ENCODE assay signal across 12 cellular contexts in the genomic region with DNA sequence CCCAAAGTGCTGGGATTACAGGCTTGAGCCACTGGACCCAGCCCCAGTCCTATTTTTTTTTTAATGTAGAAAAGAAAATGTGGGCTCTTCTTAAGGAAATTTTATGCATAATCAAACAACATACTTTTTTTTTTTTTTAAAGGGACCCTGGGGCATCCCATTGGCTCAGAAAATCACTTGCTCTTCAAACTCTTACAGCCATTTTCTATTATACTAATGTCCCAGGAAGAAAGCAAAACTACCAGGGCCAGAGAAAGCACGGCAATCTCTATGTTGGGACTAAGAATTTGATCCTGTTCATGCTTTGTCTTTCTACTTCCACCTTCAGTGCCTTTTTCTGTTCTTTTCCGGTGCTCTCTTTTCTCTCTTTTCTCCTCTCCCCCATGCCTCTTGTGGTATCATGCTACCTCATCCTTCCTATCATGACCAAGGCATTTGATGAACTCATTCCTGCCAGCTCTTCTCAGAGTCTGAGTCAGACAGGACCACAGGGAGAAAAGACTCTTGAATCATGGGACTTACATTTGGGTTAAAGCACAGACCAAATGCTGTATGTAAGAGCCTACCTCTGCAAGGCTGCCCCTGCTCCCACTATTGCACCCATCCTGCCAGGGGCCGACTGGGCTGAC.
DNase-seq lines count a peak whose midpoint lies in the region; ATAC-seq and TF ChIP-seq lines count a peak whose summit lies in the region.
"Had no signal": no experiment of that assay in that cellular context is flagged by ENCODE, and none has a peak within 500 bp of the region (broad histone marks: within the 10 kb centered on the region; RNA-seq: fewer than 3 reads in every experiment).

No MANE protein-coding gene starts in this region.

- H3K4me2 ChIP-seq in smooth muscle cell: peak overlapping the region; percentile 45
- H3K4me2 ChIP-seq: BLaER1 treated with 17β-estradiol and CSF1 and Interleukin-3, amounts not matched to agents 10 nM and 100 nM had no signal

- peaks cover 4% of the 10 kb centered on the region for H3K27me3 Mint-ChIP-seq in activated CD8-positive, alpha-beta T cell treated with anti-CD3 and anti-CD28 coated beads for 36 hours
- peaks cover 5% of the 10 kb centered on the region for H3K27me3 Mint-ChIP-seq in activated CD8-positive, alpha-beta T cell treated with anti-CD3 and anti-CD28 coated beads, Interleukin-2, amount 10 ng/mL, durations not matched to agents 7 days and 5 days (ENCODE audit: low read depth)

- H3K27ac ChIP-seq in RWPE2 (ENCODE audit: poor library complexity, severe bottlenecking): peak overlapping the region; percentile 8
- H3K27ac ChIP-seq in smooth muscle cell (ENCODE audit: low read depth): peak overlapping the region; percentile 90
- H3K27ac ChIP-seq: BLaER1 treated with 17β-estradiol and CSF1 and Interleukin-3, amounts not matched to agents 10 nM and 100 nM; esophagus muscularis mucosa had no signal

- H3K9me3 ChIP-seq in RWPE2 (ENCODE audit: severe bottlenecking) (peaks cover 3% of the 10 kb centered on the region), smooth muscle cell (replicated peaks; ENCODE audit: low read depth) (no peaks in the 10 kb centered on the region), HAP-1 (no peaks in the 10 kb centered on the region)

- H3K4me1 Mint-ChIP-seq in activated CD8-positive, alpha-beta T cell treated with anti-CD3 and anti-CD28 coated beads for 36 hours (ENCODE audit: low read depth): peaks cover 3% of the 10 kb centered on the region
- no peaks in the 10 kb centered on the region for H3K4me1 Mint-ChIP-seq in activated CD8-positive, alpha-beta T cell treated with anti-CD3 and anti-CD28 coated beads, Interleukin-2, amount 10 ng/mL, durations not matched to agents 7 days and 5 days (ENCODE audit: low read depth)
- H3K4me1 Mint-ChIP-seq: naive B cell had no signal

- CTCF ChIA-PET in activated CD8-positive, alpha-beta T cell treated with anti-CD3 and anti-CD28 coated beads for 36 hours (lab: Charles Lee): interaction anchor here (1.3 kb wide), 1 partner anchor 21 kb away, joined by 4 read pairs; no protein-coding TSS in a partner anchor
- CTCF ChIA-PET in activated CD8-positive, alpha-beta T cell treated with anti-CD3 and anti-CD28 coated beads, Interleukin-2, amount 10 ng/mL, durations not matched to agents 7 days and 5 days (lab: Charles Lee): interaction anchor here (0.6 kb wide), 1 partner anchor 24 kb away, joined by 3 read pairs; no protein-coding TSS in a partner anchor

- H3K36me3 Mint-ChIP-seq in activated CD8-positive, alpha-beta T cell treated with anti-CD3 and anti-CD28 coated beads for 36 hours (ENCODE audit: low read depth): peaks cover 1% of the 10 kb centered on the region
- no peaks in the 10 kb centered on the region for H3K36me3 Mint-ChIP-seq in activated CD8-positive, alpha-beta T cell treated with anti-CD3 and anti-CD28 coated beads, Interleukin-2, amount 10 ng/mL, durations not matched to agents 7 days and 5 days (ENCODE audit: low read depth)

- H2AFZ ChIP-seq in smooth muscle cell (ENCODE audit: low read depth): peak overlapping the region; percentile 71

- H3K36me3 ChIP-seq in RWPE2 (ENCODE audit: low read depth) (no peaks in the 10 kb centered on the region), smooth muscle cell (ENCODE audit: low read depth) (no peaks in the 10 kb centered on the region), HAP-1 (replicated peaks) (no peaks in the 10 kb centered on the region)
- H3K36me3 ChIP-seq: esophagus muscularis mucosa had no signal

- 60% methylated on average over 3 of the region's 3 CpGs for WGBS in smooth muscle cell (ENCODE audit: low lambda C conversion rate)

- H3K4me3 ChIP-seq in RWPE2 (ENCODE audit: severe bottlenecking) (no peak overlapping the region), smooth muscle cell (no peak overlapping the region), HAP-1 (no peak overlapping the region)
- H3K4me3 ChIP-seq: BLaER1 treated with 17β-estradiol and CSF1 and Interleukin-3, amounts not matched to agents 10 nM and 100 nM; esophagus muscularis mucosa had no signal

- POLR2A ChIA-PET in activated CD8-positive, alpha-beta T cell treated with anti-CD3 and anti-CD28 coated beads for 36 hours (lab: Charles Lee): no interaction called here
- POLR2A ChIA-PET in activated CD8-positive, alpha-beta T cell treated with anti-CD3 and anti-CD28 coated beads, Interleukin-2, amount 10 ng/mL, durations not matched to agents 7 days and 5 days (lab: Charles Lee): no interaction called here

- no peaks in the 10 kb centered on the region for H4K20me1 ChIP-seq in smooth muscle cell (ENCODE audit: low read depth)
- H4K20me1 ChIP-seq: BLaER1 treated with 17β-estradiol and CSF1 and Interleukin-3, amounts not matched to agents 10 nM and 100 nM had no signal

- no peaks in the 10 kb centered on the region for H3K27me3 ChIP-seq in RWPE2 (ENCODE audit: insufficient read depth, poor library complexity, severe bottlenecking)
- H3K27me3 ChIP-seq in smooth muscle cell (ENCODE audit: low read depth): no peaks in the 10 kb centered on the region
- H3K27me3 ChIP-seq in HAP-1 (ENCODE audit: low read depth): no peaks in the 10 kb centered on the region
- H3K27me3 ChIP-seq: BLaER1 treated with 17β-estradiol and CSF1 and Interleukin-3, amounts not matched to agents 10 nM and 100 nM; esophagus muscularis mucosa had no signal

- H3K9ac ChIP-seq in smooth muscle cell (ENCODE audit: low read depth): peak overlapping the region; percentile 41
- H3K9ac ChIP-seq: BLaER1 treated with 17β-estradiol and CSF1 and Interleukin-3, amounts not matched to agents 10 nM and 100 nM had no signal

- in situ Hi-C loops in HAP-1 (cut with MboI; ENCODE audit: low sequenced_read_pairs): no loop called here

- no peak overlapping the region for H3K27ac Mint-ChIP-seq in activated CD8-positive, alpha-beta T cell treated with anti-CD3 and anti-CD28 coated beads for 36 hours
- H3K27ac Mint-ChIP-seq in activated CD8-positive, alpha-beta T cell treated with anti-CD3 and anti-CD28 coated beads, Interleukin-2, amount 10 ng/mL, durations not matched to agents 7 days and 5 days: no peak overlapping the region
- H3K27ac Mint-ChIP-seq: activated T-helper 1 cell treated with anti-CD3 and anti-CD28 coated beads, Interleukin-12 subunit alpha, Interleukin-12 subunit beta, Interleukin-2, Interleukin-4 antibody, amounts not matched to agents 30 ng/mL and 10 ng/mL and 1 ng/mL, durations not matched to agents 14 hours and 24 hours and 36 hours; naive B cell had no signal

- peaks cover 3% of the 10 kb centered on the region for H3K4me1 ChIP-seq in RWPE2 (ENCODE audit: insufficient read depth, poor library complexity, severe bottlenecking)
- H3K4me1 ChIP-seq in smooth muscle cell (ENCODE audit: low read depth): no peaks in the 10 kb centered on the region
- H3K4me1 ChIP-seq in HAP-1: no peaks in the 10 kb centered on the region
- H3K4me1 ChIP-seq: esophagus muscularis mucosa had no signal

- peak; percentile 12 for DNase-seq in activated CD8-positive, alpha-beta T cell treated with anti-CD3 and anti-CD28 coated beads for 36 hours
- no peak for DNase-seq in activated CD8-positive, alpha-beta T cell treated with anti-CD3 and anti-CD28 coated beads, Interleukin-2, amount 10 ng/mL, durations not matched to agents 7 days and 5 days
- DNase-seq in RWPE2 (ENCODE audit: low spot score): no peak
- DNase-seq in fibroblast of gingiva (ENCODE audit: low read depth): peak; percentile 66
- DNase-seq in smooth muscle cell (lab: John Stamatoyannopoulos, UW; ENCODE audit: unreplicated experiment): no peak
- DNase-seq in HAP-1 (ENCODE audit: low spot score in 2 of 2): no peak
- no peak for DNase-seq in DMS153 treated with DMSO at 0.1 percent for 48 hours (lab: John Stamatoyannopoulos, UW; ENCODE audit: unreplicated experiment)
- DNase-seq in left colon: no peak
- DNase-seq: naive B cell had no signal

- no peaks in the 10 kb centered on the region for H3K79me2 ChIP-seq in smooth muscle cell (ENCODE audit: low read depth)

- H3K9me3 Mint-ChIP-seq in activated CD8-positive, alpha-beta T cell treated with anti-CD3 and anti-CD28 coated beads for 36 hours: peaks cover 19% of the 10 kb centered on the region
- H3K9me3 Mint-ChIP-seq in activated CD8-positive, alpha-beta T cell treated with anti-CD3 and anti-CD28 coated beads, Interleukin-2, amount 10 ng/mL, durations not matched to agents 7 days and 5 days (ENCODE audit: insufficient read depth): no peaks in the 10 kb centered on the region

- H3K4me3 Mint-ChIP-seq in activated CD8-positive, alpha-beta T cell treated with anti-CD3 and anti-CD28 coated beads for 36 hours: no peak overlapping the region
- H3K4me3 Mint-ChIP-seq in activated CD8-positive, alpha-beta T cell treated with anti-CD3 and anti-CD28 coated beads, Interleukin-2, amount 10 ng/mL, durations not matched to agents 7 days and 5 days: no peak overlapping the region
- H3K4me3 Mint-ChIP-seq: activated T-helper 1 cell treated with anti-CD3 and anti-CD28 coated beads, Interleukin-12 subunit alpha, Interleukin-12 subunit beta, Interleukin-2, Interleukin-4 antibody, amounts not matched to agents 30 ng/mL and 10 ng/mL and 1 ng/mL, durations not matched to agents 14 hours and 24 hours and 36 hours; naive B cell had no signal

- intact Hi-C loops in activated CD8-positive, alpha-beta T cell treated with anti-CD3 and anti-CD28 coated beads for 36 hours (cut with micrococcal nuclease): no loop called here
- intact Hi-C loops in left colon (cut with DNase I, micrococcal nuclease): no loop called here

- peaks cover 9% of the 10 kb centered on the region for H3F3A ChIP-seq in smooth muscle cell (ENCODE audit: low read depth)

- ATAC-seq in activated CD8-positive, alpha-beta T cell treated with anti-CD3 and anti-CD28 coated beads for 36 hours: peak; percentile 80
- no peak for ATAC-seq in activated CD8-positive, alpha-beta T cell treated with anti-CD3 and anti-CD28 coated beads, Interleukin-2, amount 10 ng/mL, durations not matched to agents 7 days and 5 days
- peak; percentile 94 for ATAC-seq in RWPE2 (ENCODE audit: low read depth)
- ATAC-seq in left colon: no peak

- no peak for TF ChIP-seq CTCF in activated CD8-positive, alpha-beta T cell treated with anti-CD3 and anti-CD28 coated beads for 36 hours (IDR thresholded peaks at IDR 0.05)
- TF ChIP-seq CTCF in RWPE2 (IDR thresholded peaks at IDR 0.05; ENCODE audit: poor library complexity, severe bottlenecking) (no peak), smooth muscle cell (IDR thresholded peaks at IDR 0.05; ENCODE audit: borderline replicate concordance, insufficient read depth, poor library complexity, severe bottlenecking) (no peak)

Comparison
In these comparisons a context has a peak if more than half of its experiments do, and no peak if none do; other contexts are left out.
1. ATAC-seq: peak in activated CD8-positive, alpha-beta T cell treated with anti-CD3 and anti-CD28 coated beads for 36 hours (single experiment) and RWPE2 (single experiment); none in activated CD8-positive, alpha-beta T cell treated with anti-CD3 and anti-CD28 coated beads, Interleukin-2, amount 10 ng/mL, durations not matched to agents 7 days and 5 days (single experiment) and left colon (single experiment).
2. DNase-seq: peak in activated CD8-positive, alpha-beta T cell treated with anti-CD3 and anti-CD28 coated beads for 36 hours (single experiment) and fibroblast of gingiva (single experiment); none in activated CD8-positive, alpha-beta T cell treated with anti-CD3 and anti-CD28 coated beads, Interleukin-2, amount 10 ng/mL, durations not matched to agents 7 days and 5 days (single experiment), RWPE2 (single experiment), smooth muscle cell (single experiment), HAP-1 (0 of 2), DMS153 treated with DMSO at 0.1 percent for 48 hours (single experiment) and left colon (0 of 2).